ENCODE assay signal across 12 cellular contexts in the genomic region with DNA sequence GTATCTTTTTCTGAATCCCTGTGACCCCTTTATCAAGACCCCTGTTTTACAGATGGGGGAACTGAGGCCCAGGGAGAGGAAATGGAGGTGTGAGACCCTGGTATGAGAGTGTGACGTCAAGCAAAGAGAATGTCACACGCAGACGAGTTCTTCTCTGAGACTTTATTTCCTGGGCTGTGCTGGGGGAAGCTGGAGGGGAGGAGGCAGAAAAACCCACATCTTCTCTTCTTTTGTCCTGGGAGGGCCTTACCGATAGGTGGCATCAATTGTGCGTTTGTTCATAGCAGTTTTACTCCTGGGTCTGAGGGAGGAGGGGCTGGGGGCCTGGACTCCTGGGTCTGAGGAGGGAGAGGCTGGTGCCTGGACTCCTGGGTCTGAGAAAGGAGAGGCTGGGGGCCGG. TPM values are rescaled to one million over a fixed set of nuclear protein-coding genes. Genes with fewer than 3 reads are reported as not detected.
DNase-seq lines count a peak whose midpoint lies in the region; ATAC-seq and TF ChIP-seq lines count a peak whose summit lies in the region.
"Had no signal": no experiment of that assay in that cellular context is flagged by ENCODE, and none has a peak within 500 bp of the region (broad histone marks: within the 10 kb centered on the region; RNA-seq: fewer than 3 reads in every experiment).

No MANE protein-coding gene starts in this region.

- H3K9me2 ChIP-seq in DOHH2 (replicated peaks; ENCODE audit: control insufficient read depth, low read length) (no peaks in the 10 kb centered on the region), PC-9 (ENCODE audit: insufficient read depth) (no peaks in the 10 kb centered on the region)

- no peaks in the 10 kb centered on the region for H3F3A ChIP-seq in DOHH2 (ENCODE audit: control insufficient read depth, insufficient read depth)
- peaks cover 10% of the 10 kb centered on the region for H3F3A ChIP-seq in PC-9 (ENCODE audit: insufficient read depth, low read depth)

- H4K20me1 ChIP-seq in DOHH2 (ENCODE audit: control insufficient read depth, insufficient read depth, low read depth, low read length) (no peaks in the 10 kb centered on the region), PC-9 (ENCODE audit: insufficient read depth) (no peaks in the 10 kb centered on the region)

- H3K4me1 Mint-ChIP-seq in memory B cell: peaks cover 17% of the 10 kb centered on the region

- BruUV-seq in PC-9 (replicated peaks; lab: Mats Ljungman, UMichigan): no TSS peak

- peaks cover 5% of the 10 kb centered on the region for H3K9me3 Mint-ChIP-seq in memory B cell

- peaks cover 14% of the 10 kb centered on the region for H3K27me3 Mint-ChIP-seq in memory B cell

- CTCF ChIA-PET in PC-9 (lab: Charles Lee): no interaction called here

- H3K36me3 ChIP-seq in DOHH2 (ENCODE audit: control insufficient read depth, low read length): no peaks in the 10 kb centered on the region
- no peaks in the 10 kb centered on the region for H3K36me3 ChIP-seq in PC-9 (ENCODE audit: low read depth)

- H3K4me3 ChIP-seq in DOHH2 (ENCODE audit: low read length) (no peak overlapping the region), PC-9 (no peak overlapping the region)

- H3K27me3 ChIP-seq in DOHH2 (ENCODE audit: control insufficient read depth, low read length) (peaks cover 23% of the 10 kb centered on the region), PC-9 (ENCODE audit: insufficient read depth, low read depth) (peaks cover 33% of the 10 kb centered on the region)

- H3K9me3 ChIP-seq in DOHH2 (ENCODE audit: control insufficient read depth, insufficient read depth, low read length) (no peaks in the 10 kb centered on the region), PC-9 (ENCODE audit: insufficient read depth, low read depth) (no peaks in the 10 kb centered on the region)

- H3K27ac ChIP-seq in DOHH2 (ENCODE audit: low read depth, low read length): no peak overlapping the region
- H3K27ac ChIP-seq in PC-9: no peak overlapping the region

- H3K27ac Mint-ChIP-seq in memory B cell: peak overlapping the region; percentile 84

- intact Hi-C loops in PC-9 (cut with micrococcal nuclease; ENCODE audit: unreplicated experiment): no loop called here

- DNase-seq in GM20000 (ENCODE audit: low spot score) (peak; percentile 72), PC-9 (no peak), memory B cell (ENCODE audit: low spot score in 2 of 2) (no peak), COR-L47 (lab: John Stamatoyannopoulos, UW) (no peak), cerebellum (ENCODE audit: low spot score) (no peak)
- DNase-seq: activated T-cell treated with anti-CD3 and anti-CD28 coated beads, Interleukin-2, amount 50 U/mL, for 48 hours; hypothalamus; substantia nigra had no signal

- ATAC-seq in memory B cell (ENCODE audit: low read depth) (peak; percentile 39), GM19463 (IDR thresholded peaks at IDR 0.05; ENCODE audit: unreplicated experiment) (no peak)

- H3K4me2 ChIP-seq in DOHH2 (ENCODE audit: low read length): no peak overlapping the region
- H3K4me2 ChIP-seq in PC-9: no peak overlapping the region

- peaks cover 3% of the 10 kb centered on the region for H3K36me3 Mint-ChIP-seq in memory B cell

- peak; percentile 55 for TF ChIP-seq CTCF in DOHH2 (IDR thresholded peaks at IDR 0.05; ENCODE audit: low read depth, low read length, poor library complexity, severe bottlenecking)
- peak; percentile 46 for TF ChIP-seq CTCF in GM20000 (IDR thresholded peaks at IDR 0.05; ENCODE audit: extremely low read depth, missing control alignments)
- peak; percentile 65 for TF ChIP-seq CTCF in PC-9 (conservative IDR thresholded peaks at IDR 0.05)

- no peaks in the 10 kb centered on the region for H3K79me2 ChIP-seq in DOHH2 (ENCODE audit: control insufficient read depth, low read length)
- H3K79me2 ChIP-seq in PC-9 (ENCODE audit: low read depth): no peaks in the 10 kb centered on the region

- H3K4me1 ChIP-seq in DOHH2 (ENCODE audit: control insufficient read depth, low read length) (peaks cover 13% of the 10 kb centered on the region), PC-9 (replicated peaks; ENCODE audit: insufficient read depth) (peaks cover 5% of the 10 kb centered on the region; the same call in 1 of the 2 replicates)

- no peak overlapping the region for H2AFZ ChIP-seq in PC-9

- POLR2A ChIA-PET in PC-9 (lab: Charles Lee; ENCODE audit: unreplicated experiment): no interaction called here

- no peak overlapping the region for H3K4me3 Mint-ChIP-seq in memory B cell
- H3K4me3 Mint-ChIP-seq: central memory CD8-positive, alpha-beta T cell had no signal

RNA-seq across cellular contexts. Expression of a gene that starts 4.9 kb away (rescaled TPM):
- total RNA-seq in PC-9 (2021): not detected in 2 replicates
- total RNA-seq in cerebellum: not detected
- total RNA-seq: T-helper 2 cell treated with Interferon-gamma antibody and Interleukin-4, amounts not matched to agents 100 ng/mL and 5 ng/mL, for 36 hours had no signal

RNA-seq across cellular contexts. Expression of a gene that starts 14.7 kb away (rescaled TPM):
- total RNA-seq in PC-9 (2021): not detected in 2 replicates
- total RNA-seq in cerebellum: not detected

RNA-seq across cellular contexts. Expression of a gene that starts 16.5 kb away (rescaled TPM):
- total RNA-seq in PC-9 (2021) (not detected in 2 replicates), cerebellum (not detected)
- total RNA-seq: T-helper 2 cell treated with Interferon-gamma antibody and Interleukin-4, amounts not matched to agents 100 ng/mL and 5 ng/mL, for 36 hours had no signal

RNA-seq across cellular contexts. Expression of a gene that starts 35.0 kb away (rescaled TPM):
- total RNA-seq in PC-9 (2021): not detected in 2 replicates
- total RNA-seq in cerebellum: 0.09 TPM

RNA-seq across cellular contexts. Expression of a gene that starts 48.0 kb away (rescaled TPM):
- not detected in 2 replicates for total RNA-seq in PC-9 (2021)
- total RNA-seq in cerebellum: not detected
- total RNA-seq: T-helper 2 cell treated with Interferon-gamma antibody and Interleukin-4, amounts not matched to agents 100 ng/mL and 5 ng/mL, for 36 hours had no signal
